1 cellular context compared by ENCODE assay signal in the genomic region with DNA sequence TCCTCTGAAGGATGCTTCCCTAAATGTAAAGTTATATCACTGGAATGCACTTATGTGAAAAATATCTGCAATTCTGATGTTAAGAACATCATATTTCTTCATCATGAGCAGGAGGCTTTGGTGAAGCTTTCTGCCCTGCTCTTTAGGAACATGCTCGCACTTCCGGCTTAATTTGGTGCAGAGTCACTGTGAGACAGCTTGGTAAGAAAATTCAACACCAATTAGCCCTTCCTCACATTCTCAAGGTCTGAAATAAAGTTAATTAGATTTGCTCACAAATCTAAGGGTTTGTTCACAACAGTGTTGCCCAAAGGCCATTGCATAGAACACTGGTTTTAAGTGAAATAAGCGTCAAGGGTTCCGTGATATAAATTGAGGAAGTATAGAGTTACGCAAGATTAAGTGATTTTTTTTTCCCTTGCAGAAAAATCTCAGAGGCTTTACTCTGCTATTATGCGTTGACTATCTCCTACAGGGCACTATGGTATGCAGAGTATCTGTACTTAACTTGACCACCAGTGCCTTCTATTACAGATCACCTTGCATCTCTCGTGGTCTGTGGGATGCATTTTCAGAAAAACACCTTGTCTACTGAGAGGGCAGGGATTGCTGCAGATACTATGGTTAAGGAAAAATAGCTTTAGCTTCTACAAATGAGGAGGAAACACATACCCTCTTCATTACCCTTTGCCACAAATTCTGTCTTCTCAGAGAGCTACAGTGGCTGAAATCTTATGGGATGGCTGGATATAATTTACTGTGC.
TF ChIP-seq lines count a peak whose summit lies in the region.

No MANE protein-coding gene starts in this region.

TF ChIP-seq in H1, 55 proteins besides CTCF, POLR2A, EP300 and RAD21 (continued from another document):
- TF ChIP-seq RFX5 (IDR thresholded peaks at IDR 0.05; ENCODE audit: borderline replicate concordance, low read depth, low read length): no peak
- TF ChIP-seq RNF2 (IDR thresholded peaks at IDR 0.05; ENCODE audit: borderline replicate concordance, low read depth, low read length, missing control alignments, poor library complexity, severe bottlenecking): no peak
